8 cellular contexts compared by ENCODE assay signal in genomic region chr1:230212405-230212936, GRCh38.
DNase-seq lines count a peak whose midpoint lies in the region; ATAC-seq and TF ChIP-seq lines count a peak whose summit lies in the region.

No MANE protein-coding gene starts in this region.

- CTCF ChIA-PET in activated CD4-positive, alpha-beta T cell treated with anti-CD3 and anti-CD28 coated beads for 36 hours (lab: Charles Lee), result interaction anchor here (1.1 to 1.2 kb wide), 3 partner anchors 9 to 551 kb away, joined by 3 to 5 read pairs (median 3); no protein-coding TSS in a partner anchor
- CTCF ChIA-PET in activated B cell treated with CpG ODN at 0.5 μM for 24 hours (lab: Charles Lee), result no interaction called here

- no peaks in the 10 kb centered on the region for H3K9me3 Mint-ChIP-seq in activated CD4-positive, alpha-beta T cell treated with anti-CD3 and anti-CD28 coated beads for 36 hours (ENCODE audit: low read depth)
- no peaks in the 10 kb centered on the region for H3K9me3 Mint-ChIP-seq in activated B cell treated with CpG ODN at 0.5 μM for 24 hours

- H3K27ac Mint-ChIP-seq in activated CD4-positive, alpha-beta T cell treated with anti-CD3 and anti-CD28 coated beads for 36 hours, result peak overlapping the region; percentile 53
- peak overlapping the region; percentile 84 for H3K27ac Mint-ChIP-seq in activated B cell treated with CpG ODN at 0.5 μM for 24 hours

- H3K27ac ChIP-seq in stomach, result peak overlapping the region; percentile 14 to 80 (median 66)

- POLR2A ChIA-PET in activated CD4-positive, alpha-beta T cell treated with anti-CD3 and anti-CD28 coated beads for 36 hours (lab: Charles Lee), result no interaction called here
- POLR2A ChIA-PET in activated B cell treated with CpG ODN at 0.5 μM for 24 hours (lab: Charles Lee), result interaction anchor here (0.9 kb wide), 1 partner anchor 66 kb away, joined by 3 read pairs; no protein-coding TSS in a partner anchor

- H3K4me3 Mint-ChIP-seq in activated CD4-positive, alpha-beta T cell treated with anti-CD3 and anti-CD28 coated beads for 36 hours, result no peak overlapping the region
- H3K4me3 Mint-ChIP-seq in activated B cell treated with CpG ODN at 0.5 μM for 24 hours, result peak overlapping the region; percentile 65

- TF ChIP-seq EP300 in stomach (IDR thresholded peaks at IDR 0.05), result no peak

- peaks cover 31% of the 10 kb centered on the region for H3K36me3 Mint-ChIP-seq in activated CD4-positive, alpha-beta T cell treated with anti-CD3 and anti-CD28 coated beads for 36 hours (ENCODE audit: low read depth)
- peaks cover 36% of the 10 kb centered on the region for H3K36me3 Mint-ChIP-seq in activated B cell treated with CpG ODN at 0.5 μM for 24 hours (ENCODE audit: low read depth)

- no peaks in the 10 kb centered on the region for H3K9me3 ChIP-seq in stomach

- intact Hi-C loops in activated CD4-positive, alpha-beta T cell treated with anti-CD3 and anti-CD28 coated beads for 36 hours (cut with DNase I, micrococcal nuclease), result no loop called here
- intact Hi-C loops in activated B cell treated with CpG ODN at 0.5 μM for 24 hours (cut with micrococcal nuclease) (loop anchor here (1.0 to 5.0 kb wide), 6 partner anchors 22 to 548 kb away; partner anchors contain the start of gene GALNT2), stomach (cut with DNase I; ENCODE audit: low total_unique reads) (no loop called here)

- H3K4me3 ChIP-seq in stomach, result no peak overlapping the region

- DNase-seq in activated CD4-positive, alpha-beta T cell treated with anti-CD3 and anti-CD28 coated beads for 36 hours, result peak; percentile 10
- DNase-seq in activated CD4-positive, alpha-beta T cell treated with anti-CD3 and anti-CD28 coated beads, Interleukin-2, amount 50 U/mL, for 48 hours, result no peak
- no peak for DNase-seq in activated B cell treated with CpG ODN at 0.5 μM for 24 hours
- DNase-seq in stomach, result no peak
- DNase-seq in activated effector memory CD4-positive, alpha-beta T cell treated with anti-CD3 and anti-CD28 coated beads, Interleukin-2, amount 50 U/mL, for 16 hours, result no peak
- DNase-seq in SIG-M5 (lab: John Stamatoyannopoulos, UW), result no peak
- no peak for DNase-seq in 8988T

- TF ChIP-seq CTCF in activated B cell treated with CpG ODN at 0.5 μM for 24 hours (IDR thresholded peaks at IDR 0.05) (no peak), stomach (IDR thresholded peaks at IDR 0.05) (no peak)

- peaks cover 52 to 79% (median 69%) of the 10 kb centered on the region in 4 donors for H3K4me1 ChIP-seq in stomach

- no peak for ATAC-seq in activated CD4-positive, alpha-beta T cell treated with anti-CD3 and anti-CD28 coated beads for 36 hours
- ATAC-seq in HG02884 (IDR thresholded peaks at IDR 0.05; ENCODE audit: unreplicated experiment) (peak; percentile 39), activated B cell treated with CpG ODN at 0.5 μM for 24 hours (ENCODE audit: low read depth) (peak; percentile 60)

- TF ChIP-seq POLR2A in stomach (IDR thresholded peaks at IDR 0.05), result no peak

- H3K27me3 ChIP-seq in stomach, result no peaks in the 10 kb centered on the region

- no peaks in the 10 kb centered on the region for H3K27me3 Mint-ChIP-seq in activated CD4-positive, alpha-beta T cell treated with anti-CD3 and anti-CD28 coated beads for 36 hours
- H3K27me3 Mint-ChIP-seq in activated B cell treated with CpG ODN at 0.5 μM for 24 hours, result no peaks in the 10 kb centered on the region

- H3K4me1 Mint-ChIP-seq in activated CD4-positive, alpha-beta T cell treated with anti-CD3 and anti-CD28 coated beads for 36 hours, result peaks cover 53% of the 10 kb centered on the region
- H3K4me1 Mint-ChIP-seq in activated B cell treated with CpG ODN at 0.5 μM for 24 hours, result peaks cover 97% of the 10 kb centered on the region

- WGBS in stomach, 5 donors, result 66 to 76% (median 73%) methylated on average over 7 of the region's 7 CpGs

- no peaks in the 10 kb centered on the region for H3K36me3 ChIP-seq in stomach
